In genomic region chr17:28413804-28414203, GRCh38 we compare ENCODE assay signal across 1 cellular context.
TF ChIP-seq lines count a peak whose summit lies in the region.

No MANE protein-coding gene starts in this region.

TF ChIP-seq in HepG2, 621 proteins besides CTCF, POLR2A, EP300 and RAD21:
- no peak for TF ChIP-seq ATF5 (CRISPR knock-in tag; IDR thresholded peaks at IDR 0.05; ENCODE audit: low read depth)
- TF ChIP-seq, protein P1, sequence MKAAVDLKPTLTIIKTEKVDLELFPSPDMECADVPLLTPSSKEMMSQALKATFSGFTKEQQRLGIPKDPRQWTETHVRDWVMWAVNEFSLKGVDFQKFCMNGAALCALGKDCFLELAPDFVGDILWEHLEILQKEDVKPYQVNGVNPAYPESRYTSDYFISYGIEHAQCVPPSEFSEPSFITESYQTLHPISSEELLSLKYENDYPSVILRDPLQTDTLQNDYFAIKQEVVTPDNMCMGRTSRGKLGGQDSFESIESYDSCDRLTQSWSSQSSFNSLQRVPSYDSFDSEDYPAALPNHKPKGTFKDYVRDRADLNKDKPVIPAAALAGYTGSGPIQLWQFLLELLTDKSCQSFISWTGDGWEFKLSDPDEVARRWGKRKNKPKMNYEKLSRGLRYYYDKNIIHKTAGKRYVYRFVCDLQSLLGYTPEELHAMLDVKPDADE (CRISPR knock-in tag; IDR thresholded peaks at IDR 0.05), result no peak
- no peak for TF ChIP-seq MZF1 (CRISPR knock-in tag; IDR thresholded peaks at IDR 0.05; ENCODE audit: borderline replicate concordance)
- no peak for TF ChIP-seq PREB (CRISPR knock-in tag; IDR thresholded peaks at IDR 0.05)
- no peak for TF ChIP-seq NKX3-1 (CRISPR knock-in tag; IDR thresholded peaks at IDR 0.05)
- TF ChIP-seq SNAPC2 (CRISPR knock-in tag; IDR thresholded peaks at IDR 0.05), result no peak
